In genomic region chr20:62412194-62413024, GRCh38 we compare ENCODE assay signal across 2 cellular contexts.
A peak's percentile ranks its signal among the peaks of the same experiment; 100 is the strongest.
TF ChIP-seq lines count a peak whose summit lies in the region.

No MANE protein-coding gene starts in this region.

TF ChIP-seq in Ishikawa, 13 proteins besides CTCF, POLR2A, EP300 and RAD21:
- no peak for TF ChIP-seq TCF12 (IDR thresholded peaks at IDR 0.05; ENCODE audit: low read depth)
- TF ChIP-seq, protein P1, sequence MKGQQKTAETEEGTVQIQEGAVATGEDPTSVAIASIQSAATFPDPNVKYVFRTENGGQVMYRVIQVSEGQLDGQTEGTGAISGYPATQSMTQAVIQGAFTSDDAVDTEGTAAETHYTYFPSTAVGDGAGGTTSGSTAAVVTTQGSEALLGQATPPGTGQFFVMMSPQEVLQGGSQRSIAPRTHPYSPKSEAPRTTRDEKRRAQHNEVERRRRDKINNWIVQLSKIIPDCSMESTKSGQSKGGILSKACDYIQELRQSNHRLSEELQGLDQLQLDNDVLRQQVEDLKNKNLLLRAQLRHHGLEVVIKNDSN (IDR thresholded peaks at IDR 0.05), result peak; percentile 45; the same call in 1 of the 2 replicates

TF ChIP-seq in H1, 55 proteins besides CTCF, POLR2A, EP300 and RAD21:
- TF ChIP-seq JUND (IDR thresholded peaks at IDR 0.05; ENCODE audit: low read length) (no peak), ZNF274 (IDR thresholded peaks at IDR 0.05; ENCODE audit: borderline replicate concordance, extremely low read depth, low read length) (no peak)
TF ChIP-seq in H1: peak in this region for 0.
